ENCODE assay signal across 8 cellular contexts in the genomic region with DNA sequence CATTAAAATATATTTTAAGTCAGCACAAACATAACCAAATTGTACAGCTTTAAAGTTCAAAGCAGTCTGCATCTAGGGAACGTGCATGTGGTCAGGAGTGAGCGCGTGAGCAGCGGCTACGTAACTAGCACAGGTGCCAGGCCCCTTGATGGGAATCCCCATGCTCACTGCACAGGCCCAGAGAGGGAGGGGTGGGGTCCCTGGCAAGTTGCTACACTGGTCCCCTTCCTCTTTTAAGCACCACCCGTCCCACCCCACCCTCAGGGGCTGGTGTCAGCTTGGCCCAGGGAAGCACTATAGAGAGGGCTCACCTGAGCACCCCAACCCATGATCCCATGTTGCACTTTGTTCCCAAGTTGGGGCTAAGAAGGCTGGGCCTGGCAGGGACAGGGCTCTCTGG. TPM values are rescaled to one million over a fixed set of nuclear protein-coding genes. Genes with fewer than 3 reads are reported as not detected.
DNase-seq lines count a peak whose midpoint lies in the region; ATAC-seq and TF ChIP-seq lines count a peak whose summit lies in the region.

No MANE protein-coding gene starts in this region.

- intact Hi-C loops in CD4-positive, alpha-beta T cell (cut with DNase I, micrococcal nuclease): loop anchor here in 1 of 2 experiments (1.0 kb wide), 1 partner anchor 50 kb away; a partner anchor contains a TSS

- POLR2A ChIA-PET in CD4-positive, alpha-beta T cell (lab: Charles Lee): interaction anchor here (0.6 to 1.3 kb wide), 3 partner anchors 32 to 79 kb away, joined by 3 to 4 read pairs (median 3); a partner anchor contains a TSS

- no peak for ATAC-seq in CD4-positive, alpha-beta T cell (ENCODE audit: poor library complexity)
- peak; percentile 7 for ATAC-seq in central memory CD8-positive, alpha-beta T cell (replicated peaks; ENCODE audit: extremely low read depth, poor library complexity, severe bottlenecking)
- ATAC-seq in GM21447 (IDR thresholded peaks at IDR 0.05; ENCODE audit: unreplicated experiment): no peak
- no peak for ATAC-seq in GM18511 (IDR thresholded peaks at IDR 0.05; ENCODE audit: unreplicated experiment)

- no peak for TF ChIP-seq CTCF in CD4-positive, alpha-beta T cell (IDR thresholded peaks at IDR 0.05)
- no peak for TF ChIP-seq CTCF in mesothelial cell of epicardium (IDR thresholded peaks at IDR 0.05; ENCODE audit: unreplicated experiment)

- peaks cover 42% of the 10 kb centered on the region for H3K36me3 Mint-ChIP-seq in CD4-positive, alpha-beta T cell (ENCODE audit: low read depth)
- peaks cover 41% of the 10 kb centered on the region for H3K36me3 Mint-ChIP-seq in central memory CD8-positive, alpha-beta T cell (ENCODE audit: insufficient read depth)
- peaks cover 2% of the 10 kb centered on the region for H3K36me3 Mint-ChIP-seq in mesothelial cell of epicardium

- H3K27ac Mint-ChIP-seq in CD4-positive, alpha-beta T cell: peak overlapping the region; percentile 93
- peak overlapping the region; percentile 96 for H3K27ac Mint-ChIP-seq in central memory CD8-positive, alpha-beta T cell (ENCODE audit: low read depth)
- peak overlapping the region; percentile 100 for H3K27ac Mint-ChIP-seq in mesothelial cell of epicardium

- peak in 4 of 10 experiments; percentile 22 to 45 (median 32) for DNase-seq in CD4-positive, alpha-beta T cell
- DNase-seq in NAMALWA (ENCODE audit: low spot score) (peak; percentile 70), mesothelial cell of epicardium (ENCODE audit: low spot score in 2 of 2, unreplicated experiment in 2 of 2) (no peak), NCI-H1092 (lab: John Stamatoyannopoulos, UW) (no peak), NCI-H524 (lab: John Stamatoyannopoulos, UW) (no peak)
- DNase-seq in central memory CD8-positive, alpha-beta T cell (ENCODE audit: low spot score in 2 of 2): no peak

- H3K27me3 Mint-ChIP-seq in CD4-positive, alpha-beta T cell: no peaks in the 10 kb centered on the region
- no peaks in the 10 kb centered on the region for H3K27me3 Mint-ChIP-seq in central memory CD8-positive, alpha-beta T cell
- no peaks in the 10 kb centered on the region for H3K27me3 Mint-ChIP-seq in mesothelial cell of epicardium (ENCODE audit: low read depth)

- peaks cover 37% of the 10 kb centered on the region for H3K4me1 Mint-ChIP-seq in CD4-positive, alpha-beta T cell (ENCODE audit: low read depth)
- peaks cover 32% of the 10 kb centered on the region for H3K4me1 Mint-ChIP-seq in central memory CD8-positive, alpha-beta T cell
- peaks cover 17% of the 10 kb centered on the region for H3K4me1 Mint-ChIP-seq in mesothelial cell of epicardium

- no peaks in the 10 kb centered on the region for H3K9me3 ChIP-seq in CD4-positive, alpha-beta T cell (ENCODE audit: control insufficient read depth, low read length)

- H3K27ac ChIP-seq in CD4-positive, alpha-beta T cell (ENCODE audit: low read depth, low read length): peak overlapping the region; percentile 96

- H3K9me3 Mint-ChIP-seq in CD4-positive, alpha-beta T cell: no peaks in the 10 kb centered on the region
- no peaks in the 10 kb centered on the region for H3K9me3 Mint-ChIP-seq in central memory CD8-positive, alpha-beta T cell
- no peaks in the 10 kb centered on the region for H3K9me3 Mint-ChIP-seq in mesothelial cell of epicardium

- H3K4me3 Mint-ChIP-seq in CD4-positive, alpha-beta T cell: peak overlapping the region; percentile 98
- H3K4me3 Mint-ChIP-seq in central memory CD8-positive, alpha-beta T cell: peak overlapping the region; percentile 86
- peak overlapping the region; percentile 95 for H3K4me3 Mint-ChIP-seq in mesothelial cell of epicardium

- H3K27me3 ChIP-seq in CD4-positive, alpha-beta T cell (ENCODE audit: control insufficient read depth, insufficient read depth, low read length): no peaks in the 10 kb centered on the region

- CTCF ChIA-PET in CD4-positive, alpha-beta T cell (lab: Charles Lee): no interaction called here

RNA-seq across cellular contexts. Expression of a gene that starts 0.8 kb away (rescaled TPM):
- 10 to 100 TPM; 39.0 to 41.4 TPM for total RNA-seq in CD4-positive, alpha-beta T cell
- 32.3 to 33.9 TPM (median 32.7 TPM) in 3 replicates for total RNA-seq in mesothelial cell of epicardium

RNA-seq across cellular contexts. Expression of a gene that starts 5.1 kb away (rescaled TPM):
- total RNA-seq in CD4-positive, alpha-beta T cell: 1 to 10 TPM in 1 of 2 experiments, under 1 TPM in 1; 0.82 to 1.3 TPM
- 0.78 to 0.95 TPM in 2 of 3 replicates, not detected in the other for total RNA-seq in mesothelial cell of epicardium

RNA-seq across cellular contexts. Expression of a gene that starts 35.2 kb away (rescaled TPM):
- total RNA-seq in CD4-positive, alpha-beta T cell: 10 to 100 TPM; 28.8 to 29.7 TPM
- 57.3 to 59.2 TPM (median 57.5 TPM) in 3 replicates for total RNA-seq in mesothelial cell of epicardium

RNA-seq across cellular contexts. Expression of a gene that starts 35.3 kb away (rescaled TPM):
- 1 to 10 TPM; 7.8 TPM for total RNA-seq in CD4-positive, alpha-beta T cell
- 101 to 109 TPM (median 103 TPM) in 3 replicates for total RNA-seq in mesothelial cell of epicardium

RNA-seq across cellular contexts. Expression of a gene that starts 50.4 kb away (rescaled TPM):
- 10 to 100 TPM; 44.3 to 45.5 TPM for total RNA-seq in CD4-positive, alpha-beta T cell
- total RNA-seq in mesothelial cell of epicardium: 111 to 118 TPM (median 115 TPM) in 3 replicates
